In the genomic region with DNA sequence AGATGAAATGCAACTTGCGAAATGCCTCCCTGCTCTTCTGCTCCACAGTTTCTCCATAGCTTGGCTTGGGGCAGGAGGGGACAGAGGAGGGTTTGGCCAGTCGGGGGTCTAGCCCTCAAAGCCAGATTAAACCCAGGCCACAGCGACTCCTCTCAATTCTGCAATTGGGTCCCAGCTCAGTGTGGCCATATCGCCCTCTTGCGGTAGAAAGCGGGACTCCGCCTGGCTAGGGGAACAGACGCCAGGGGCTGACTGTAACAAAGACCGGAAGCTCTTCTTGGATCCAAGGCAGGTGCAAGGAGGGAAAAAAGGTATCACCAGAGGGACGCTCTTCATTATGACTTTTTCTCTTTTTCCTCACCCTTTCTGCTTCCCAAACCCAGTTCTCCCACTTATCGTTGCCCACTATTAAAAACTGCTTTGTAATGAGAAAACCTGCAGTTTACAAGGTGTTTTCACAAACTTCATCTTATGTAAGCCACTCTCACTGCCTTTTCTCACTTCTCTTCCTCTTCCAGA, we compare ENCODE assay signal across 8 cellular contexts. TPM values are rescaled to one million over a fixed set of nuclear protein-coding genes. Genes with fewer than 3 reads are reported as not detected.
DNase-seq lines count a peak whose midpoint lies in the region; ATAC-seq lines count a peak whose summit lies in the region.

No MANE protein-coding gene starts in this region.

- DNase-seq in GF-D8 (lab: John Stamatoyannopoulos, UW) (peak; percentile 15), NCI-H226 (peak; percentile 48), cerebellum (ENCODE audit: low spot score) (peak; percentile 62), left kidney (ENCODE audit: low read depth, low spot score) (peak; percentile 94)
- DNase-seq in activated CD4-positive, alpha-beta T cell treated with anti-CD3 and anti-CD28 coated beads for 36 hours, result peak; percentile 93
- DNase-seq in stimulated activated CD4-positive, alpha-beta T cell treated with anti-CD3 and anti-CD28 coated beads, Interleukin-4, amount 100 ng/mL, for 24 hours, result peak; percentile 92

- H3K4me3 Mint-ChIP-seq in activated CD4-positive, alpha-beta T cell treated with anti-CD3 and anti-CD28 coated beads for 36 hours, result no peak overlapping the region

- CTCF ChIA-PET in activated CD4-positive, alpha-beta T cell treated with anti-CD3 and anti-CD28 coated beads for 36 hours (lab: Charles Lee), result interaction anchor here (0.6 to 2.6 kb wide), 58 partner anchors 8 to 1839 kb away, joined by 3 to 15 read pairs (median 4); partner anchors contain the start of genes KCP, TNPO3 and TSPAN33

- H3K4me1 Mint-ChIP-seq in activated CD4-positive, alpha-beta T cell treated with anti-CD3 and anti-CD28 coated beads for 36 hours, result peaks cover 20% of the 10 kb centered on the region

- H3K36me3 Mint-ChIP-seq in activated CD4-positive, alpha-beta T cell treated with anti-CD3 and anti-CD28 coated beads for 36 hours (ENCODE audit: low read depth), result no peaks in the 10 kb centered on the region

- ATAC-seq in HG03095 (IDR thresholded peaks at IDR 0.05; ENCODE audit: unreplicated experiment) (peak; percentile 45), GM18873 (IDR thresholded peaks at IDR 0.05; ENCODE audit: low FRiP score, unreplicated experiment) (no peak)
- ATAC-seq in activated CD4-positive, alpha-beta T cell treated with anti-CD3 and anti-CD28 coated beads for 36 hours, result peak; percentile 94

- H3K9me3 Mint-ChIP-seq in activated CD4-positive, alpha-beta T cell treated with anti-CD3 and anti-CD28 coated beads for 36 hours (ENCODE audit: low read depth), result no peaks in the 10 kb centered on the region

- no peak overlapping the region for H3K27ac Mint-ChIP-seq in activated CD4-positive, alpha-beta T cell treated with anti-CD3 and anti-CD28 coated beads for 36 hours

- intact Hi-C loops in activated CD4-positive, alpha-beta T cell treated with anti-CD3 and anti-CD28 coated beads for 36 hours (cut with DNase I, micrococcal nuclease), result loop anchor here (1.0 to 5.0 kb wide), 5 partner anchors 36 to 249 kb away; partner anchors contain the start of gene TNPO3 (in 1 of the 2)

- no peaks in the 10 kb centered on the region for H3K27me3 Mint-ChIP-seq in activated CD4-positive, alpha-beta T cell treated with anti-CD3 and anti-CD28 coated beads for 36 hours

- POLR2A ChIA-PET in activated CD4-positive, alpha-beta T cell treated with anti-CD3 and anti-CD28 coated beads for 36 hours (lab: Charles Lee), result interaction anchor here (0.5 to 1.0 kb wide), 3 partner anchors 63 to 103 kb away, joined by 3 read pairs; no protein-coding TSS in a partner anchor

RNA-seq across cellular contexts. Expression of gene TNPO3, which starts 36.6 kb away (rescaled TPM):
- 10 to 100 TPM; 57.7 to 60.5 TPM for total RNA-seq in activated CD4-positive, alpha-beta T cell treated with anti-CD3 and anti-CD28 coated beads for 36 hours
- total RNA-seq in cerebellum, result 64.5 TPM

RNA-seq across cellular contexts. Expression of gene TSPAN33, which starts 53.0 kb away (rescaled TPM):
- total RNA-seq in activated CD4-positive, alpha-beta T cell treated with anti-CD3 and anti-CD28 coated beads for 36 hours, result 1 to 10 TPM; 6.5 to 7.5 TPM
- total RNA-seq in cerebellum, result 13.6 TPM

Comparison
In these comparisons a context has a peak if more than half of its experiments do, and no peak if none do; other contexts are left out.
1. DNase-seq: peak in every context shown above with its lines; median percentile 94 in left kidney; 93 in activated CD4-positive, alpha-beta T cell treated with anti-CD3 and anti-CD28 coated beads for 36 hours; 92 in stimulated activated CD4-positive, alpha-beta T cell treated with anti-CD3 and anti-CD28 coated beads, Interleukin-4, amount 100 ng/mL, for 24 hours; 62 in cerebellum; 48 in NCI-H226; 15 in GF-D8.